Comparison of ENCODE assay signal across 1 cellular context in the genomic region with DNA sequence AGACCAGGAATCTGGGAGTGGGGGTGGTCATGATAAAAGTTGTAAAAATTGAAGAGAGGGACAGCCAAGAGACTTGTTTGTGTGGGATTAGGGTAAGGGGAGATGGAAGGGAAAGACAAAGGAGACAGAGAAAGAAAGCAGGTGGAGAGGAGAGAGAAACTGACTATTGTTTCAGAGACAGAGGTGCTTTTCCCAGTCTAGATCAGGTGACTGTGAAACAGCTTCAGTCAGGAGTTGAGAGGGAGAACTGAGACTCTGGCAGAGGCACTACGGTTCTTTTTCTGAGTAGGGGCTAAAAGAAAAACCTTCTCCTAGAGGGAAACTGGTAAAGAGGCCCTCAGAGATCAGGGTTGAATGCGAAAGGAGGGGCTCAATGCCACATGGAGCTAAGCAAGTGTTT.
TF ChIP-seq lines count a peak whose summit lies in the region.

No MANE protein-coding gene starts in this region.

TF ChIP-seq in WTC11, 78 proteins besides CTCF, POLR2A, EP300 and RAD21 (continued from another document):
- TF ChIP-seq, protein P1, sequence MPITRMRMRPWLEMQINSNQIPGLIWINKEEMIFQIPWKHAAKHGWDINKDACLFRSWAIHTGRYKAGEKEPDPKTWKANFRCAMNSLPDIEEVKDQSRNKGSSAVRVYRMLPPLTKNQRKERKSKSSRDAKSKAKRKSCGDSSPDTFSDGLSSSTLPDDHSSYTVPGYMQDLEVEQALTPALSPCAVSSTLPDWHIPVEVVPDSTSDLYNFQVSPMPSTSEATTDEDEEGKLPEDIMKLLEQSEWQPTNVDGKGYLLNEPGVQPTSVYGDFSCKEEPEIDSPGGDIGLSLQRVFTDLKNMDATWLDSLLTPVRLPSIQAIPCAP (CRISPR knock-in tag; IDR thresholded peaks at IDR 0.05), result no peak
- TF ChIP-seq, protein P2, sequence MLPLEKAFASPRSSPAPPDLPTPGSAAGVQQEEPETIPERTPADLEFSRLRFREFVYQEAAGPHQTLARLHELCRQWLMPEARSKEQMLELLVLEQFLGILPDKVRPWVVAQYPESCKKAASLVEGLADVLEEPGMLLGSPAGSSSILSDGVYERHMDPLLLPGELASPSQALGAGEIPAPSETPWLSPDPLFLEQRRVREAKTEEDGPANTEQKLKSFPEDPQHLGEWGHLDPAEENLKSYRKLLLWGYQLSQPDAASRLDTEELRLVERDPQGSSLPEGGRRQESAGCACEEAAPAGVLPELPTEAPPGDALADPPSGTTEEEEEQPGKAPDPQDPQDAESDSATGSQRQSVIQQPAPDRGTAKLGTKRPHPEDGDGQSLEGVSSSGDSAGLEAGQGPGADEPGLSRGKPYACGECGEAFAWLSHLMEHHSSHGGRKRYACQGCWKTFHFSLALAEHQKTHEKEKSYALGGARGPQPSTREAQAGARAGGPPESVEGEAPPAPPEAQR (CRISPR knock-in tag; IDR thresholded peaks at IDR 0.05), result no peak
